ENCODE assay signal across 16 cellular contexts in the genomic region with DNA sequence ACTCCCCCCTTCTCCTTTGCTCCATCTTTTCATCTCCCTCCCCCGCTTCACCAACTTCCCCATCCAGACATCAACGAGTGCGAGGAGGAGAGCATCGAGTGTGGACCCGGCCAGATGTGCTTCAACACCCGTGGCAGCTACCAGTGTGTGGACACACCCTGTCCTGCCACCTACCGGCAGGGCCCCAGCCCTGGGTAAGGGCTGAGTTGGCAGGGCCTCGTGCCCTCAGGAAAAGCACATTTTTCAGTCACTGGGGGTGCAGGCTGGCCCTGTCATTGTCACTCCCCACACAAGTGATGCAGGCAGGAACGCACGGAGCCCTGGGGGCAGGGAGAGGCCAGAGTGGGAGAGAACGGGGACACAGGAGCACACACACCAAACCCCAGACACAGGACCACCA. TPM values are rescaled to one million over a fixed set of nuclear protein-coding genes. Genes with fewer than 3 reads are reported as not detected.
DNase-seq lines count a peak whose midpoint lies in the region; ATAC-seq, FAIRE-seq and TF ChIP-seq lines count a peak whose summit lies in the region.
"Had no signal": no experiment of that assay in that cellular context is flagged by ENCODE, and none has a peak within 500 bp of the region (broad histone marks: within the 10 kb centered on the region; RNA-seq: fewer than 3 reads in every experiment).

No MANE protein-coding gene starts in this region.

- peaks cover 22% of the 10 kb centered on the region for H3K27me3 ChIP-seq in H7 (ENCODE audit: control insufficient read depth, insufficient read depth, low read length)

- 86% methylated on average over 10 of the region's 11 CpGs for WGBS in A549 (ENCODE audit: missing lambda C conversion rate)

- H3K4me1 ChIP-seq in A549 = peaks cover 7% of the 10 kb centered on the region; the same call in 2 of the 3 replicates

- TF ChIP-seq RAD21 in A549 (conservative IDR thresholded peaks at IDR 0.05 in 1 of 2, IDR thresholded peaks at IDR 0.05 in 1 of 2) = no peak

- H3K4me3 ChIP-seq in A549 (no peak overlapping the region), H7 (ENCODE audit: insufficient read depth, low read depth, low read length) (no peak overlapping the region)

- CTCF ChIA-PET in A549 (lab: Yijun Ruan, JAX) = interaction anchor here (0.6 to 4.6 kb wide), 5 partner anchors 11 to 174 kb away, joined by 3 to 26 read pairs (median 4); no protein-coding TSS in a partner anchor

- peak overlapping the region; percentile 98; the same call in 2 of the 3 replicates for H3K4me2 ChIP-seq in A549

- FAIRE-seq in A549 (lab: Jason Lieb, UNC) = no peak

- TF ChIP-seq POLR2A in A549 (IDR thresholded peaks at IDR 0.05; ENCODE audit: low read length) = no peak

- intact Hi-C loops in left colon (cut with DNase I, micrococcal nuclease) = no loop called here

- H3K36me3 ChIP-seq in H7 (replicated peaks; ENCODE audit: control insufficient read depth, insufficient read depth, low read length) = no peaks in the 10 kb centered on the region
- H3K36me3 ChIP-seq: Peyer's patch, prostate gland had no signal

- DNase-seq in A549 (ENCODE audit: low read depth in 1 of 2, low spot score in 1 of 2) = peak in 1 of 2 experiments; percentile 59
- DNase-seq in H7 = peak; percentile 63
- peak; percentile 48 for DNase-seq in UCSD-AML1 (lab: John Stamatoyannopoulos, UW; ENCODE audit: unreplicated experiment)
- DNase-seq in left colon = no peak
- DNase-seq in stimulated activated CD4-positive, alpha-beta T cell treated with anti-CD3 and anti-CD28 coated beads, Interleukin-12 subunit alpha, Interleukin-12 subunit beta, amount 100 ng/mL, for 4 hours = no peak
- no peak for DNase-seq in HuH-7 (ENCODE audit: low spot score)
- DNase-seq in NCI-H345 (lab: John Stamatoyannopoulos, UW) = no peak
- DNase-seq: left ventricle myocardium superior, MM.1S, naive B cell, NCI-H2081 treated with DMSO at 0.1 percent for 48 hours, NCI-H774, SW 1271 had no signal

- ATAC-seq in A549 (peak; percentile 55 to 57; a peak in 5 of 6 replicates), left colon (peak; percentile 54)
- no peak for ATAC-seq in activated CD4-positive, CD25-positive, alpha-beta regulatory T cell treated with anti-CD3 and anti-CD28 coated beads, Interleukin-2, amount 50 U/mL, for 24 hours

- TF ChIP-seq CTCF in A549 (IDR thresholded peaks at IDR 0.05) = no peak; the same call in 2 of the 3 replicates

- no peaks in the 10 kb centered on the region for H3K9me3 ChIP-seq in A549
- H3K9me3 ChIP-seq: prostate gland had no signal

- POLR2A ChIA-PET in A549 (lab: Yijun Ruan, JAX) = no interaction called here

- no peak for TF ChIP-seq EP300 in A549 (IDR thresholded peaks at IDR 0.05)

- no peak overlapping the region for H3K27ac ChIP-seq in A549
- H3K27ac ChIP-seq: Peyer's patch, prostate gland had no signal

TF ChIP-seq in A549, 52 proteins besides CTCF, POLR2A, EP300 and RAD21:
- TF ChIP-seq NPAS2 (CRISPR knock-in tag; IDR thresholded peaks at IDR 0.05; ENCODE audit: borderline replicate concordance) (no peak), USF2 (IDR thresholded peaks at IDR 0.05) (no peak), BHLHE40 (IDR thresholded peaks at IDR 0.05; ENCODE audit: low read depth, low read length) (no peak), HDAC2 (IDR thresholded peaks at IDR 0.05) (no peak), TFCP2L1 (CRISPR knock-in tag; IDR thresholded peaks at IDR 0.05) (no peak)
- TF ChIP-seq, protein P1, sequence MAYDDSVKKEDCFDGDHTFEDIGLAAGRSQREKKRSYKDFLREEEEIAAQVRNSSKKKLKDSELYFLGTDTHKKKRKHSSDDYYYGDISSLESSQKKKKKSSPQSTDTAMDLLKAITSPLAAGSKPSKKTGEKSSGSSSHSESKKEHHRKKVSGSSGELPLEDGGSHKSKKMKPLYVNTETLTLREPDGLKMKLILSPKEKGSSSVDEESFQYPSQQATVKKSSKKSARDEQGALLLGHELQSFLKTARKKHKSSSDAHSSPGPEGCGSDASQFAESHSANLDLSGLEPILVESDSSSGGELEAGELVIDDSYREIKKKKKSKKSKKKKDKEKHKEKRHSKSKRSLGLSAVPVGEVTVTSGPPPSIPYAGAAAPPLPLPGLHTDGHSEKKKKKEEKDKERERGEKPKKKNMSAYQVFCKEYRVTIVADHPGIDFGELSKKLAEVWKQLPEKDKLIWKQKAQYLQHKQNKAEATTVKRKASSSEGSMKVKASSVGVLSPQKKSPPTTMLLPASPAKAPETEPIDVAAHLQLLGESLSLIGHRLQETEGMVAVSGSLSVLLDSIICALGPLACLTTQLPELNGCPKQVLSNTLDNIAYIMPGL (CRISPR knock-in tag; IDR thresholded peaks at IDR 0.05; ENCODE audit: borderline replicate concordance) = no peak

RNA-seq across cellular contexts. Expression of gene ASS1, which starts 12.4 kb away (rescaled TPM):
- 32.5 and 36.9 TPM in 2 replicates for polyA plus RNA-seq in A549 (2011; rRNA removed)
- polyA plus RNA-seq in A549 (2012; cell fraction: cytosol; rRNA removed) = 13.7 and 16.0 TPM in 2 replicates
- polyA plus RNA-seq in A549 (2012; cell fraction: nucleus; rRNA removed) = 8.3 and 11.0 TPM in 2 replicates
- polyA plus RNA-seq in A549 (2017; fragmentation: RNase III; extraction: RNeasy Plus Mini Kit Qiagen cat#74134 plus additional on column Dnase treatment) = 11.3 to 12.9 TPM (median 11.8 TPM) in 3 replicates
- 17.1 and 24.9 TPM in 2 replicates for polyA minus RNA-seq in A549 (2011; rRNA and poly(A)+ RNA removed)
- 77.0 and 81.5 TPM in 2 replicates for total RNA-seq in H7 (2014; rRNA removed; shearing (Covaris generic))
- total RNA-seq in left colon = 100 to 1,000 TPM; 264 to 515 TPM

Comparison
In these comparisons a context has a peak if more than half of its experiments do, and no peak if none do; other contexts are left out.
1. ATAC-seq: peak in A549 (2 of 2) and left colon (single experiment); none in activated CD4-positive, CD25-positive, alpha-beta regulatory T cell treated with anti-CD3 and anti-CD28 coated beads, Interleukin-2, amount 50 U/mL, for 24 hours (0 of 2).
2. DNase-seq: peak in H7 (single experiment) and UCSD-AML1 (single experiment); none in left colon (0 of 2), stimulated activated CD4-positive, alpha-beta T cell treated with anti-CD3 and anti-CD28 coated beads, Interleukin-12 subunit alpha, Interleukin-12 subunit beta, amount 100 ng/mL, for 4 hours (single experiment), HuH-7 (single experiment) and NCI-H345 (single experiment).